Comparison of ENCODE assay signal across 10 cellular contexts in the genomic region with DNA sequence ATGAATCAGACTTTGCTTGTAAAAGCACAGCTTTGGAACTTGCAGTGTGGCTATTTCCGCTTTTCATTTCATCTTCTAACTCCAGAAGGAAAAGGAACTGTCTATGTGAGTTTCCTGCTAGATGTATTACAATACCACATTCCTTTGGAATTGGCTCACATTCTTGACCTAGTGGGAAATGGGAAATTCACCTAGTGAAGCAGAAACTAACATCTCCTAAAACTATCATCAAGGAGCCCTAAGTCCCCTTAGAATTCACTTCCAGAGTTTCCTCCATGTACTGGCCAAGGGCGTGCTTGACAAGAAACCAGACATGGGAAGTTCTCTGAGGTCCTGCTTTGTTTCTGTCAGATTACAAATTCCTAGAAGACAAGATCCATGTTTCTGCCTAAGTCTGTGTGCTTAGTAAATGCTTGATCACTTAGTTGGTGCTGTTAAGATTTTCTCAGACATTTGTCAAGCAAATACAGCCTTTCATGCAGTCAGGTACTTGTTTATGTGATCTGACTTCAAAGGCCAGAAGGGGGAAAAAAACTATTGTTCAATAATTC.
DNase-seq lines count a peak whose midpoint lies in the region; ATAC-seq, FAIRE-seq and TF ChIP-seq lines count a peak whose summit lies in the region.
"Had no signal": no experiment of that assay in that cellular context is flagged by ENCODE, and none has a peak within 500 bp of the region (broad histone marks: within the 10 kb centered on the region; RNA-seq: fewer than 3 reads in every experiment).

No MANE protein-coding gene starts in this region.

- H3K27ac ChIP-seq in epithelial cell of prostate (peak overlapping the region; percentile 53), lung (ENCODE audit: low read depth in 1 of 2, low read length in 1 of 2) (peak overlapping the region in 1 of 2 donors; percentile 33)

- DNase-seq in M059J (ENCODE audit: low read depth) (peak; percentile 90), epithelial cell of prostate (ENCODE audit: low read depth, low spot score) (no peak), lung (ENCODE audit: low spot score) (no peak), urothelium cell line (ENCODE audit: low spot score) (peak; percentile 32), Calu3 (no peak), NCI-H2196 (lab: John Stamatoyannopoulos, UW; ENCODE audit: unreplicated experiment) (no peak)
- no peak for DNase-seq in activated CD4-positive, alpha-beta T cell treated with anti-CD3 and anti-CD28 coated beads for 1 hour
- DNase-seq: activated CD4-positive, alpha-beta T cell treated with anti-CD3 and anti-CD28 coated beads, Interleukin-2, amount 50 U/mL, for 1 hour; midbrain had no signal

- no peaks in the 10 kb centered on the region for H3K36me3 Mint-ChIP-seq in Calu3 (ENCODE audit: insufficient read depth, unreplicated experiment)
- H3K36me3 Mint-ChIP-seq: IgD-negative memory B cell had no signal

- H3K27ac Mint-ChIP-seq in Calu3 (ENCODE audit: unreplicated experiment) = no peak overlapping the region

- no peak for FAIRE-seq in urothelium cell line (lab: Jason Lieb, UNC)

- no peaks in the 10 kb centered on the region for H3K9me3 Mint-ChIP-seq in Calu3 (ENCODE audit: low read depth, unreplicated experiment)
- H3K9me3 Mint-ChIP-seq: IgD-negative memory B cell had no signal

- peak; percentile 19 for ATAC-seq in lung (ENCODE audit: insufficient read depth, low FRiP score)

- H3K27me3 Mint-ChIP-seq in Calu3 (ENCODE audit: unreplicated experiment) = no peaks in the 10 kb centered on the region

- H3K9me3 ChIP-seq in lung (ENCODE audit: control insufficient read depth in 2 of 2, insufficient read depth in 1 of 2, low read length in 1 of 2) = no peaks in the 10 kb centered on the region

- intact Hi-C loops in Calu3 (cut with micrococcal nuclease; ENCODE audit: unreplicated experiment) = no loop called here

- WGBS in lung, 2 donors = 52 to 54% methylated on average over 2 of the region's 2 CpGs

- CTCF ChIA-PET in Calu3 (lab: Charles Lee) = interaction anchor here (1.3 kb wide), 1 partner anchor 117 kb away, joined by 3 read pairs; no protein-coding TSS in a partner anchor

- no peak overlapping the region for H3K4me3 Mint-ChIP-seq in Calu3 (ENCODE audit: low read depth, unreplicated experiment)
- H3K4me3 Mint-ChIP-seq: IgD-negative memory B cell had no signal

- BruUV-seq in Calu3 (replicated peaks; lab: Mats Ljungman, UMichigan) = no TSS peak

- H3K36me3 ChIP-seq in lung (ENCODE audit: control insufficient read depth in 2 of 2, insufficient read depth in 2 of 2, low read length in 2 of 2) = no peaks in the 10 kb centered on the region

- peaks cover 19% of the 10 kb centered on the region for H3K4me1 Mint-ChIP-seq in Calu3 (ENCODE audit: low read depth, unreplicated experiment)
- H3K4me1 Mint-ChIP-seq: IgD-negative memory B cell had no signal

- no peak overlapping the region for H3K4me3 ChIP-seq in lung

- H3K27me3 ChIP-seq in lung (ENCODE audit: control insufficient read depth, insufficient read depth) = no peaks in the 10 kb centered on the region

- peaks cover 2 to 4% of the 10 kb centered on the region in 2 donors for H3K4me1 ChIP-seq in lung (ENCODE audit: control insufficient read depth in 2 of 2, insufficient read depth in 2 of 2, low read length in 2 of 2)

- TF ChIP-seq CTCF in lung (IDR thresholded peaks at IDR 0.05; ENCODE audit: control extremely low read depth, extremely low read depth) (no peak), Calu3 (IDR thresholded peaks at IDR 0.05; ENCODE audit: unreplicated experiment) (no peak)

Comparison
In these comparisons a context has a peak if more than half of its experiments do, and no peak if none do; other contexts are left out.
1. DNase-seq: peak in M059J (single experiment) and urothelium cell line (single experiment); none in epithelial cell of prostate (single experiment), lung (single experiment), Calu3 (single experiment), NCI-H2196 (single experiment) and activated CD4-positive, alpha-beta T cell treated with anti-CD3 and anti-CD28 coated beads for 1 hour (single experiment).